1 cellular context compared by ENCODE assay signal in genomic region chr6:113377362-113377942, GRCh38.
TF ChIP-seq lines count a peak whose summit lies in the region.

No MANE protein-coding gene starts in this region.

TF ChIP-seq in WTC11, 78 proteins besides CTCF, POLR2A, EP300 and RAD21 (continued from another document):
- TF ChIP-seq FOXP4 (CRISPR knock-in tag; IDR thresholded peaks at IDR 0.05) (no peak), RELA (CRISPR knock-in tag; IDR thresholded peaks at IDR 0.05; ENCODE audit: borderline replicate concordance) (no peak), PRDM15 (CRISPR knock-in tag; IDR thresholded peaks at IDR 0.05) (no peak), CREB1 (CRISPR knock-in tag; IDR thresholded peaks at IDR 0.05) (no peak), E2F1 (CRISPR knock-in tag; IDR thresholded peaks at IDR 0.05) (no peak), NFYB (CRISPR knock-in tag; conservative IDR thresholded peaks at IDR 0.05; ENCODE audit: low read depth) (no peak), SP1 (CRISPR knock-in tag; conservative IDR thresholded peaks at IDR 0.05) (no peak), TEAD4 (CRISPR knock-in tag; IDR thresholded peaks at IDR 0.05) (no peak), ZNF281 (CRISPR knock-in tag; IDR thresholded peaks at IDR 0.05) (no peak), ATF2 (CRISPR knock-in tag; IDR thresholded peaks at IDR 0.05; ENCODE audit: borderline replicate concordance, low read depth) (no peak), NR3C1 (CRISPR knock-in tag; conservative IDR thresholded peaks at IDR 0.05; ENCODE audit: low read depth) (no peak), GTF2I (CRISPR knock-in tag; conservative IDR thresholded peaks at IDR 0.05) (no peak), ZNF317 (CRISPR knock-in tag; IDR thresholded peaks at IDR 0.05; ENCODE audit: borderline replicate concordance, low read depth) (no peak)
- TF ChIP-seq, protein P1, sequence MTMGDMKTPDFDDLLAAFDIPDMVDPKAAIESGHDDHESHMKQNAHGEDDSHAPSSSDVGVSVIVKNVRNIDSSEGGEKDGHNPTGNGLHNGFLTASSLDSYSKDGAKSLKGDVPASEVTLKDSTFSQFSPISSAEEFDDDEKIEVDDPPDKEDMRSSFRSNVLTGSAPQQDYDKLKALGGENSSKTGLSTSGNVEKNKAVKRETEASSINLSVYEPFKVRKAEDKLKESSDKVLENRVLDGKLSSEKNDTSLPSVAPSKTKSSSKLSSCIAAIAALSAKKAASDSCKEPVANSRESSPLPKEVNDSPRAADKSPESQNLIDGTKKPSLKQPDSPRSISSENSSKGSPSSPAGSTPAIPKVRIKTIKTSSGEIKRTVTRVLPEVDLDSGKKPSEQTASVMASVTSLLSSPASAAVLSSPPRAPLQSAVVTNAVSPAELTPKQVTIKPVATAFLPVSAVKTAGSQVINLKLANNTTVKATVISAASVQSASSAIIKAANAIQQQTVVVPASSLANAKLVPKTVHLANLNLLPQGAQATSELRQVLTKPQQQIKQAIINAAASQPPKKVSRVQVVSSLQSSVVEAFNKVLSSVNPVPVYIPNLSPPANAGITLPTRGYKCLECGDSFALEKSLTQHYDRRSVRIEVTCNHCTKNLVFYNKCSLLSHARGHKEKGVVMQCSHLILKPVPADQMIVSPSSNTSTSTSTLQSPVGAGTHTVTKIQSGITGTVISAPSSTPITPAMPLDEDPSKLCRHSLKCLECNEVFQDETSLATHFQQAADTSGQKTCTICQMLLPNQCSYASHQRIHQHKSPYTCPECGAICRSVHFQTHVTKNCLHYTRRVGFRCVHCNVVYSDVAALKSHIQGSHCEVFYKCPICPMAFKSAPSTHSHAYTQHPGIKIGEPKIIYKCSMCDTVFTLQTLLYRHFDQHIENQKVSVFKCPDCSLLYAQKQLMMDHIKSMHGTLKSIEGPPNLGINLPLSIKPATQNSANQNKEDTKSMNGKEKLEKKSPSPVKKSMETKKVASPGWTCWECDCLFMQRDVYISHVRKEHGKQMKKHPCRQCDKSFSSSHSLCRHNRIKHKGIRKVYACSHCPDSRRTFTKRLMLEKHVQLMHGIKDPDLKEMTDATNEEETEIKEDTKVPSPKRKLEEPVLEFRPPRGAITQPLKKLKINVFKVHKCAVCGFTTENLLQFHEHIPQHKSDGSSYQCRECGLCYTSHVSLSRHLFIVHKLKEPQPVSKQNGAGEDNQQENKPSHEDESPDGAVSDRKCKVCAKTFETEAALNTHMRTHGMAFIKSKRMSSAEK (CRISPR knock-in tag; IDR thresholded peaks at IDR 0.05; ENCODE audit: borderline replicate concordance), result no peak
- TF ChIP-seq, protein P2, sequence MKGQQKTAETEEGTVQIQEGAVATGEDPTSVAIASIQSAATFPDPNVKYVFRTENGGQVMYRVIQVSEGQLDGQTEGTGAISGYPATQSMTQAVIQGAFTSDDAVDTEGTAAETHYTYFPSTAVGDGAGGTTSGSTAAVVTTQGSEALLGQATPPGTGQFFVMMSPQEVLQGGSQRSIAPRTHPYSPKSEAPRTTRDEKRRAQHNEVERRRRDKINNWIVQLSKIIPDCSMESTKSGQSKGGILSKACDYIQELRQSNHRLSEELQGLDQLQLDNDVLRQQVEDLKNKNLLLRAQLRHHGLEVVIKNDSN (CRISPR knock-in tag; IDR thresholded peaks at IDR 0.05), result no peak
